Comparison of ENCODE assay signal across 18 cellular contexts in the genomic region with DNA sequence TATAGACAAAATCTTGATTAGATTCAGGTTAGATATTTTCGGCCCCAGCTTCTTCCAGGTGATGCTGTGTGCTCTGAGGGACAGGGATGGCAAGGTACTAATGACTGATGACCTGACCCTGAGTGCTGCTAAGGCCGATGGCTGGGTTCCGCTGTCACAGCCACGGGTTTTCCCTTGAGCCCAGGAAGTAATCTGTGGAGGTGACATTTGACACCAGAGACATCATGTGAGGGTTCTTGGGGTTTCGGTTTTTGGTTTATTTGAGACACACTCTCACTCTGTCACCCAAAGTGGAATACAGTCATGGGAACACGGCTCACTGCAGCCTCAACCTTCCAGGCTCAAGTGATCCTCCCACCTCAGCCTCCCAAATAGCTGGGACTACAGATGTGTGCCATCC.
DNase-seq lines count a peak whose midpoint lies in the region; ATAC-seq lines count a peak whose summit lies in the region.
"Had no signal": no experiment of that assay in that cellular context is flagged by ENCODE, and none has a peak within 500 bp of the region (broad histone marks: within the 10 kb centered on the region; RNA-seq: fewer than 3 reads in every experiment).

No MANE protein-coding gene starts in this region.

- ATAC-seq in GM19455 (IDR thresholded peaks at IDR 0.05; ENCODE audit: unreplicated experiment) (peak; percentile 64), HG03432 (IDR thresholded peaks at IDR 0.05; ENCODE audit: unreplicated experiment) (peak; percentile 69), HG03097 (IDR thresholded peaks at IDR 0.05; ENCODE audit: low FRiP score, unreplicated experiment) (no peak)
- ATAC-seq in stimulated activated memory B cell treated with anti-CD40 and anti-IgM and Interleukin-4, amounts not matched to agents 10 μg/mL and 1 μg/mL and 100 μg/mL, for 72 hours, result peak; percentile 74
- ATAC-seq: esophagus mucosa, mucosa of descending colon had no signal

- no peaks in the 10 kb centered on the region for H3K4me1 Mint-ChIP-seq in activated naive CD4-positive, alpha-beta T cell treated with anti-CD3 and anti-CD28 coated beads, Interleukin-2, amount 10 ng/mL, durations not matched to agents 7 days and 5 days
- peaks cover 9% of the 10 kb centered on the region for H3K4me1 Mint-ChIP-seq in stimulated activated memory B cell treated with anti-CD40 and anti-IgM and Interleukin-4, amounts not matched to agents 10 μg/mL and 1 μg/mL and 100 μg/mL, for 72 hours

- no peaks in the 10 kb centered on the region for H3K9me3 Mint-ChIP-seq in activated naive CD4-positive, alpha-beta T cell treated with anti-CD3 and anti-CD28 coated beads, Interleukin-2, amount 10 ng/mL, durations not matched to agents 7 days and 5 days
- H3K9me3 Mint-ChIP-seq in stimulated activated memory B cell treated with anti-CD40 and anti-IgM and Interleukin-4, amounts not matched to agents 10 μg/mL and 1 μg/mL and 100 μg/mL, for 72 hours, result no peaks in the 10 kb centered on the region
- H3K9me3 Mint-ChIP-seq: activated T-helper 2 cell treated with anti-CD3 and anti-CD28 coated beads, Interferon-gamma antibody, Interleukin-2, Interleukin-4, amounts not matched to agents 10 μg/mL and 5 μg/mL and 100 μg/mL, durations not matched to agents 14 hours and 24 hours and 36 hours; IgD-negative memory B cell had no signal

- DNase-seq in activated naive CD4-positive, alpha-beta T cell treated with anti-CD3 and anti-CD28 coated beads, Interleukin-2, amount 10 ng/mL, durations not matched to agents 7 days and 5 days, result no peak
- no peak for DNase-seq in activated naive CD4-positive, alpha-beta T cell (lab: John Stamatoyannopoulos, UW)
- DNase-seq in NCI-H1105 treated with DMSO at 0.1 percent for 48 hours (lab: John Stamatoyannopoulos, UW) (no peak), LoVo (ENCODE audit: low spot score) (no peak)
- DNase-seq: activated CD4-positive, CD25-positive, alpha-beta regulatory T cell treated with anti-CD3 and anti-CD28 coated beads, Interleukin-2, amount 50 U/mL, for 72 hours; dorsolateral prefrontal cortex; GM23248; mucosa of descending colon; NCI-H1048; PC-9; stimulated activated CD4-positive, alpha-beta T cell treated with anti-CD3 and anti-CD28 coated beads, Interleukin-12 subunit alpha, Interleukin-12 subunit beta, amount 100 ng/mL, for 4 hours had no signal

- no peaks in the 10 kb centered on the region for H3K36me3 Mint-ChIP-seq in activated naive CD4-positive, alpha-beta T cell treated with anti-CD3 and anti-CD28 coated beads, Interleukin-2, amount 10 ng/mL, durations not matched to agents 7 days and 5 days
- H3K36me3 Mint-ChIP-seq in stimulated activated memory B cell treated with anti-CD40 and anti-IgM and Interleukin-4, amounts not matched to agents 10 μg/mL and 1 μg/mL and 100 μg/mL, for 72 hours, result no peaks in the 10 kb centered on the region

- H3K4me3 Mint-ChIP-seq in activated naive CD4-positive, alpha-beta T cell treated with anti-CD3 and anti-CD28 coated beads, Interleukin-2, amount 10 ng/mL, durations not matched to agents 7 days and 5 days, result no peak overlapping the region
- H3K4me3 Mint-ChIP-seq in stimulated activated memory B cell treated with anti-CD40 and anti-IgM and Interleukin-4, amounts not matched to agents 10 μg/mL and 1 μg/mL and 100 μg/mL, for 72 hours, result peak overlapping the region; percentile 45
- H3K4me3 Mint-ChIP-seq: IgD-negative memory B cell had no signal

- peaks cover 80% of the 10 kb centered on the region for H3K27me3 Mint-ChIP-seq in activated naive CD4-positive, alpha-beta T cell treated with anti-CD3 and anti-CD28 coated beads, Interleukin-2, amount 10 ng/mL, durations not matched to agents 7 days and 5 days
- peaks cover 53% of the 10 kb centered on the region for H3K27me3 Mint-ChIP-seq in stimulated activated memory B cell treated with anti-CD40 and anti-IgM and Interleukin-4, amounts not matched to agents 10 μg/mL and 1 μg/mL and 100 μg/mL, for 72 hours

- H3K27ac Mint-ChIP-seq in activated naive CD4-positive, alpha-beta T cell treated with anti-CD3 and anti-CD28 coated beads, Interleukin-2, amount 10 ng/mL, durations not matched to agents 7 days and 5 days, result peak overlapping the region; percentile 12
- peak overlapping the region; percentile 60 for H3K27ac Mint-ChIP-seq in stimulated activated memory B cell treated with anti-CD40 and anti-IgM and Interleukin-4, amounts not matched to agents 10 μg/mL and 1 μg/mL and 100 μg/mL, for 72 hours
- H3K27ac Mint-ChIP-seq: activated T-helper 2 cell treated with anti-CD3 and anti-CD28 coated beads, Interferon-gamma antibody, Interleukin-2, Interleukin-4, amounts not matched to agents 10 μg/mL and 5 μg/mL and 100 μg/mL, durations not matched to agents 14 hours and 24 hours and 36 hours; IgD-negative memory B cell had no signal

- CTCF ChIA-PET in activated naive CD4-positive, alpha-beta T cell treated with anti-CD3 and anti-CD28 coated beads, Interleukin-2, amount 10 ng/mL, durations not matched to agents 7 days and 5 days (lab: Charles Lee), result interaction anchor here (0.6 to 3.7 kb wide), 3 partner anchors 13 to 298 kb away, joined by 3 to 12 read pairs (median 5); no protein-coding TSS in a partner anchor
